14 cellular contexts compared by ENCODE assay signal in genomic region chr6:167572106-167572505, GRCh38.
DNase-seq lines count a peak whose midpoint lies in the region; ATAC-seq and TF ChIP-seq lines count a peak whose summit lies in the region.
"Had no signal": no experiment of that assay in that cellular context is flagged by ENCODE, and none has a peak within 500 bp of the region (broad histone marks: within the 10 kb centered on the region; RNA-seq: fewer than 3 reads in every experiment).

No MANE protein-coding gene starts in this region.

- ATAC-seq in GM21619 (IDR thresholded peaks at IDR 0.05; ENCODE audit: unreplicated experiment) (no peak), HG03025 (IDR thresholded peaks at IDR 0.05; ENCODE audit: low FRiP score, unreplicated experiment) (no peak), GM19452 (IDR thresholded peaks at IDR 0.05; ENCODE audit: unreplicated experiment) (no peak)

- H3K36me3 Mint-ChIP-seq in mesothelial cell of epicardium: peaks cover 7% of the 10 kb centered on the region

- H3K4me3 Mint-ChIP-seq in mesothelial cell of epicardium: no peak overlapping the region

- DNase-seq in SJSA1 (ENCODE audit: low read depth in 1 of 2, low spot score in 2 of 2) (no peak), mesothelial cell of epicardium (ENCODE audit: low spot score in 2 of 2, unreplicated experiment in 2 of 2) (peak in 1 of 2 experiments; percentile 36), testis (peak; percentile 4), GOT3 (lab: John Stamatoyannopoulos, UW) (no peak)
- DNase-seq: C1 segment of cervical spinal cord, DND-41, KG1, NCI-H1436 treated with DMSO at 0.1 percent for 48 hours, NCI-H2081, NCI-H510A treated with DMSO at 0.1 percent for 48 hours had no signal

- peak overlapping the region; percentile 37 for H3K27ac ChIP-seq in BLaER1
- peak overlapping the region; percentile 83 for H3K27ac ChIP-seq in SJSA1
- peak overlapping the region; percentile 80 to 85 for H3K27ac ChIP-seq in testis

- no peaks in the 10 kb centered on the region for H3K9me3 ChIP-seq in BLaER1
- no peaks in the 10 kb centered on the region for H3K9me3 ChIP-seq in SJSA1 (replicated peaks)
- H3K9me3 ChIP-seq in testis: no peaks in the 10 kb centered on the region

- no peaks in the 10 kb centered on the region for H3K9me3 Mint-ChIP-seq in mesothelial cell of epicardium

- peaks cover 56% of the 10 kb centered on the region for H3K4me1 Mint-ChIP-seq in mesothelial cell of epicardium

- TF ChIP-seq POLR2A in testis (IDR thresholded peaks at IDR 0.05): no peak

- intact Hi-C loops in testis (cut with DNase I; ENCODE audit: low total_unique reads): no loop called here

- H3K36me3 ChIP-seq in BLaER1: no peaks in the 10 kb centered on the region
- H3K36me3 ChIP-seq in SJSA1: 0 out of 2 replicates have a peak, but pooled peaks cover 6% of the 10 kb centered on the region
- H3K36me3 ChIP-seq in testis (ENCODE audit: low read depth, missing control alignments): no peaks in the 10 kb centered on the region

- peak overlapping the region; percentile 84 for H3K4me2 ChIP-seq in BLaER1

- H3K9ac ChIP-seq in BLaER1: peak overlapping the region; percentile 32

- 82 to 85% methylated on average over 2 to 9 of the region's 10 CpGs for WGBS in testis, 2 donors

- H4K20me1 ChIP-seq in BLaER1: no peaks in the 10 kb centered on the region

- no peak for TF ChIP-seq CTCF in mesothelial cell of epicardium (IDR thresholded peaks at IDR 0.05; ENCODE audit: unreplicated experiment)
- no peak for TF ChIP-seq CTCF in testis (IDR thresholded peaks at IDR 0.05)

- peak overlapping the region; percentile 98 for H3K27ac Mint-ChIP-seq in mesothelial cell of epicardium

- H3K4me1 ChIP-seq in BLaER1 (peaks cover 64% of the 10 kb centered on the region), SJSA1 (replicated peaks) (peaks cover 53% of the 10 kb centered on the region), testis (peaks cover 49% of the 10 kb centered on the region)

- no peaks in the 10 kb centered on the region for H3K27me3 Mint-ChIP-seq in mesothelial cell of epicardium (ENCODE audit: low read depth)

- H3K4me3 ChIP-seq in BLaER1 (no peak overlapping the region; the same call in 1 of the 2 replicates), SJSA1 (peak overlapping the region; percentile 14; the same call in 1 of the 2 replicates), testis (peak overlapping the region in 1 of 2 donors; percentile 10)

- peaks cover 13% of the 10 kb centered on the region; the same call in 1 of the 2 replicates for H3K27me3 ChIP-seq in BLaER1
- H3K27me3 ChIP-seq in SJSA1 (replicated peaks): no peaks in the 10 kb centered on the region
- H3K27me3 ChIP-seq in testis: no peaks in the 10 kb centered on the region
